Comparison of ENCODE assay signal across 34 cellular contexts in the genomic region with DNA sequence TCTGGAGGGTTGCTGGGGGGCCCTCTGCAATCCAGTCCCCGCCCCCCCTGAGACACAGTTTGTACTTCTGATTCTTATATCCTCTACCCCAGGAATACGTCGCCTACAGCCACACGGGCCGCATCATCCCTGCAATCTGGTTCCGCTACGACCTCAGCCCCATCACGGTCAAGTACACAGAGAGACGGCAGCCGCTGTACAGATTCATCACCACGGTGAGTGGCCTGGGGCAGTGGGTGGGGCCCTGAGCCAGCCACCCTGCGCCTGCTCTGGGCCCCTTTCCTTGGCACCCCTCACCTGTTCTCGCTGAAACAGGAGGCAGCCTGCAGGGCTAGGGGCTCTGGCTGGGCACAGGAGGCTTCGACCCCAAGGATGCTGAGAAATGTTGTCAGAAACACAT.
"Had no signal": no experiment of that assay in that cellular context is flagged by ENCODE, and none has a peak within 500 bp of the region (broad histone marks: within the 10 kb centered on the region; RNA-seq: fewer than 3 reads in every experiment).

No MANE protein-coding gene starts in this region.

- DNase-seq: activated B cell treated with CpG ODN at 0.5 μM for 24 hours; activated CD4-positive, alpha-beta memory T cell treated with anti-CD3 and anti-CD28 coated beads for 36 hours; activated CD4-positive, alpha-beta T cell treated with anti-CD3 and anti-CD28 coated beads for 4 hours; activated CD4-positive, alpha-beta T cell treated with anti-CD3 and anti-CD28 coated beads, Interleukin-2, amount 50 U/mL, for 1 hour; activated CD4-positive, CD25-positive, alpha-beta regulatory T cell treated with anti-CD3 and anti-CD28 coated beads, Interleukin-2, amount 50 U/mL, for 72 hours; activated CD8-positive, alpha-beta memory T cell treated with anti-CD3 and anti-CD28 coated beads, Interleukin-2, amount 50 U/mL, for 4 hours; activated gamma-delta T cell treated with Interleukin-2 at 50 U/mL for 16 hours; activated naive CD4-positive, alpha-beta T cell treated with anti-CD3 and anti-CD28 coated beads, Interleukin-2, amount 10 ng/mL, durations not matched to agents 7 days and 5 days; activated naive CD8-positive, alpha-beta T cell treated with anti-CD3 and anti-CD28 coated beads, Interleukin-2, amount 50 U/mL, for 24 hours; activated T-cell treated with anti-CD3 and anti-CD28 coated beads for 4 hours; activated T-cell treated with anti-CD3 and anti-CD28 coated beads, Interleukin-2, amount 50 U/mL, for 4 hours; anterior cingulate cortex; brain microvascular endothelial cell; central memory CD4-positive, alpha-beta T cell; NCI-H1092 treated with DMSO at 0.1 percent for 48 hours; NCI-H1417; NCI-H146; NCI-H187; NCI-H2029 treated with DMSO at 0.1 percent for 48 hours; NCI-H2107; NCI-H2171; NCI-H226; NCI-H446 treated with DMSO at 0.1 percent for 48 hours; NCI-H524; SIG-M5; SW 1271; T-helper 1 cell; T-helper 2 cell; T-helper 9 cell had no signal

- H3K27ac ChIP-seq: brain microvascular endothelial cell, VCaP had no signal

- H3K4me3 Mint-ChIP-seq: activated B cell treated with CpG ODN at 0.5 μM for 24 hours; activated CD4-positive, alpha-beta memory T cell treated with anti-CD3 and anti-CD28 coated beads for 36 hours; activated naive CD4-positive, alpha-beta T cell treated with anti-CD3 and anti-CD28 coated beads, Interleukin-2, amount 10 ng/mL, durations not matched to agents 7 days and 5 days; activated naive CD8-positive, alpha-beta T cell; activated naive CD8-positive, alpha-beta T cell treated with anti-CD3 and anti-CD28 coated beads, Interleukin-2, amount 50 U/mL, for 24 hours; activated T-cell treated with anti-CD3 and anti-CD28 coated beads, Interleukin-2, amount 50 U/mL, for 4 hours; activated T-helper 1 cell treated with anti-CD3 and anti-CD28 coated beads, Interleukin-12 subunit alpha, Interleukin-12 subunit beta, Interleukin-2, Interleukin-4 antibody, amounts not matched to agents 30 ng/mL and 10 ng/mL and 1 ng/mL, durations not matched to agents 14 hours and 24 hours and 36 hours had no signal

- H3K9me3 Mint-ChIP-seq: activated B cell treated with CpG ODN at 0.5 μM for 24 hours; activated CD4-positive, alpha-beta memory T cell treated with anti-CD3 and anti-CD28 coated beads for 36 hours; activated naive CD4-positive, alpha-beta T cell treated with anti-CD3 and anti-CD28 coated beads, Interleukin-2, amount 10 ng/mL, durations not matched to agents 7 days and 5 days; activated naive CD8-positive, alpha-beta T cell treated with anti-CD3 and anti-CD28 coated beads, Interleukin-2, amount 50 U/mL, for 24 hours; activated T-cell treated with anti-CD3 and anti-CD28 coated beads, Interleukin-2, amount 50 U/mL, for 4 hours; activated T-helper 1 cell treated with anti-CD3 and anti-CD28 coated beads, Interleukin-12 subunit alpha, Interleukin-12 subunit beta, Interleukin-2, Interleukin-4 antibody, amounts not matched to agents 30 ng/mL and 10 ng/mL and 1 ng/mL, durations not matched to agents 14 hours and 24 hours and 36 hours had no signal

- H3K27ac Mint-ChIP-seq: activated B cell treated with CpG ODN at 0.5 μM for 24 hours; activated CD4-positive, alpha-beta memory T cell treated with anti-CD3 and anti-CD28 coated beads for 36 hours; activated naive CD4-positive, alpha-beta T cell treated with anti-CD3 and anti-CD28 coated beads, Interleukin-2, amount 10 ng/mL, durations not matched to agents 7 days and 5 days; activated naive CD8-positive, alpha-beta T cell; activated naive CD8-positive, alpha-beta T cell treated with anti-CD3 and anti-CD28 coated beads, Interleukin-2, amount 50 U/mL, for 24 hours; activated T-helper 1 cell treated with anti-CD3 and anti-CD28 coated beads, Interleukin-12 subunit alpha, Interleukin-12 subunit beta, Interleukin-2, Interleukin-4 antibody, amounts not matched to agents 30 ng/mL and 10 ng/mL and 1 ng/mL, durations not matched to agents 14 hours and 24 hours and 36 hours had no signal

- H3K27me3 Mint-ChIP-seq: activated B cell treated with CpG ODN at 0.5 μM for 24 hours; activated CD4-positive, alpha-beta memory T cell treated with anti-CD3 and anti-CD28 coated beads for 36 hours; activated naive CD4-positive, alpha-beta T cell treated with anti-CD3 and anti-CD28 coated beads, Interleukin-2, amount 10 ng/mL, durations not matched to agents 7 days and 5 days; activated naive CD8-positive, alpha-beta T cell; activated naive CD8-positive, alpha-beta T cell treated with anti-CD3 and anti-CD28 coated beads, Interleukin-2, amount 50 U/mL, for 24 hours had no signal

- ATAC-seq: activated naive CD8-positive, alpha-beta T cell treated with anti-CD3 and anti-CD28 coated beads, Interleukin-2, amount 50 U/mL, for 24 hours; activated T-cell treated with anti-CD3 and anti-CD28 coated beads, Interleukin-2, amount 50 U/mL, for 4 hours; Panc1; SK-N-SH treated with all-trans-retinoic acid at 6 μM for 48 hours had no signal

- H3K36me3 Mint-ChIP-seq: activated naive CD4-positive, alpha-beta T cell treated with anti-CD3 and anti-CD28 coated beads, Interleukin-2, amount 10 ng/mL, durations not matched to agents 7 days and 5 days had no signal

- H3K27me3 ChIP-seq: brain microvascular endothelial cell had no signal
